21 cellular contexts compared by ENCODE assay signal in the genomic region with DNA sequence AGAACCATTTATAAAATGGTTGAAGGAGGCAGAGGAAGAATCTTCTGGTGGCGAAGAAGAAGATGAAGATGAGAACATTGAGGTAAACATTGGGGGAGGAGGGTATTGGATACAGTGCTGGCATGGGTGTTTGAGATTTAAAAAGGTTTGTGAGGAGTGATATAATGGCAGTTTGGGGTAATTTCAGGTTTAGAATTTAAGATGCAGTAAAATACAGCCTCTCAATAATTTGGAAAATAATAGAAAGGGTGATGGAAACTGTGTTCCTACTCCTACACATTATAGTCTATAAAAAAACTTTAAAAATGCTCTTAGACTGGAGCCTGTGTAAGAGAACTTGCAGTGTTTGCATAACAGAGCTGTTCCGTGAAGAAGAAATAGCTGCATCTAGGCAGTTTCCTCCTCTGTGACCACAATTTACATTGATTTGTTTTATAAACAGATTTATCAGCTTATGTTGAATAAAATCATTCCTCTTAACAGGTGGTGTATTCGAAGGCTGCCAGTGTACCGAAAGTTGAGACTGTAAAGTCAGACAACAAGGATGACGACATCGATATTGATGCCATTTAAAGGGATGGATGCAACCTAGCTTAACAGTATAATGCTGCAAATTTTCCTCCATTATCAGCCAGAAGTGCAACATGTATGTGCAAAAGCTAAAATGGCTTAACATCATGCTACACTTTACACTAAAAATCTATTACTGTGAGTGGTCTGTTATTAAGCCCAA. TPM values are rescaled to one million over a fixed set of nuclear protein-coding genes. Genes with fewer than 3 reads are reported as not detected.
A peak's percentile ranks its signal among the peaks of the same experiment; 100 is the strongest.
DNase-seq lines count a peak whose midpoint lies in the region; ATAC-seq, FAIRE-seq and TF ChIP-seq lines count a peak whose summit lies in the region.
"Had no signal": no experiment of that assay in that cellular context is flagged by ENCODE, and none has a peak within 500 bp of the region (broad histone marks: within the 10 kb centered on the region; RNA-seq: fewer than 3 reads in every experiment).

No MANE protein-coding gene starts in this region.

- H2AK5ac ChIP-seq in H1 (ENCODE audit: low read depth, low read length): no peak overlapping the region

- H2BK20ac ChIP-seq in H1 (ENCODE audit: low read length): no peak overlapping the region

- TF ChIP-seq EP300 in H1 (IDR thresholded peaks at IDR 0.05; ENCODE audit: borderline replicate concordance in 1 of 2, low read depth in 2 of 2, low read length in 2 of 2): no peak

- H3K56ac ChIP-seq in H1 (replicated peaks; ENCODE audit: insufficient read length, low read depth, low read length): no peak overlapping the region

- peaks cover 0 to 18% of the 10 kb centered on the region in 2 experiments; a peak in 3 of 4 replicates for H3K79me2 ChIP-seq in H1 (ENCODE audit: control insufficient read depth in 1 of 2, insufficient read depth in 2 of 2, low read length in 2 of 2)

- H4K20me1 ChIP-seq in H1 (replicated peaks in 1 of 2; ENCODE audit: control insufficient read depth in 1 of 2, insufficient read depth in 2 of 2, low read length in 2 of 2): peaks cover 13 to 23% of the 10 kb centered on the region in 2 experiments

- no peak overlapping the region for H3K4me2 ChIP-seq in H1 (ENCODE audit: insufficient read depth in 1 of 2, low read depth in 2 of 2, low read length in 2 of 2)
- H3K4me2 ChIP-seq: hepatocyte had no signal

- H4K5ac ChIP-seq in H1 (ENCODE audit: insufficient read length, low read depth, low read length): no peak overlapping the region

- no peak overlapping the region for H4K8ac ChIP-seq in H1 (ENCODE audit: extremely low read depth, insufficient read depth, low read length)

- no peaks in the 10 kb centered on the region for H3K9me3 ChIP-seq in T-helper 17 cell (ENCODE audit: control insufficient read depth, low read length, poor library complexity, severe bottlenecking)
- no peaks in the 10 kb centered on the region for H3K9me3 ChIP-seq in H1 (ENCODE audit: insufficient read depth in 2 of 2, low read depth in 1 of 2, low read length in 1 of 2)
- H3K9me3 ChIP-seq: body of pancreas, lower lobe of right lung, stomach had no signal

- H3K14ac ChIP-seq in H1 (ENCODE audit: insufficient read length): no peak overlapping the region

- no peaks in the 10 kb centered on the region for H3K9me3 Mint-ChIP-seq in stimulated activated naive CD8-positive, alpha-beta T cell treated with anti-CD3 and anti-CD28 coated beads, Interleukin-15, Interleukin-2, amounts not matched to agents 100 ng/mL and 50 ng/mL, for 24 hours
- no peaks in the 10 kb centered on the region for H3K9me3 Mint-ChIP-seq in stimulated activated naive CD8-positive, alpha-beta T cell treated with anti-CD3 and anti-CD28 coated beads, Interleukin-15, amount 100 ng/mL, for 72 hours
- H3K9me3 Mint-ChIP-seq in type B pancreatic cell: no peaks in the 10 kb centered on the region
- H3K9me3 Mint-ChIP-seq: T-helper 2 cell treated with Interferon-gamma antibody and Interleukin-4, amounts not matched to agents 5 μg/mL and 100 μg/mL, for 36 hours had no signal

- FAIRE-seq in H1 (lab: Jason Lieb, UNC): no peak
- FAIRE-seq: endothelial cell of umbilical vein had no signal

- POLR2A ChIA-PET in H1 (lab: Charles Lee; ENCODE audit: partially characterized antibody): interaction anchor here (0.7 to 16.0 kb wide), 20 partner anchors 6 to 221 kb away, joined by 3 to 247 read pairs (median 5); a partner anchor contains a TSS

- H3K27me3 Mint-ChIP-seq in stimulated activated naive CD8-positive, alpha-beta T cell treated with anti-CD3 and anti-CD28 coated beads, Interleukin-15, Interleukin-2, amounts not matched to agents 100 ng/mL and 50 ng/mL, for 24 hours: no peaks in the 10 kb centered on the region
- H3K27me3 Mint-ChIP-seq in stimulated activated naive CD8-positive, alpha-beta T cell treated with anti-CD3 and anti-CD28 coated beads, Interleukin-15, amount 100 ng/mL, for 72 hours: no peaks in the 10 kb centered on the region
- no peaks in the 10 kb centered on the region for H3K27me3 Mint-ChIP-seq in T-helper 17 cell
- no peaks in the 10 kb centered on the region for H3K27me3 Mint-ChIP-seq in type B pancreatic cell

- no peak overlapping the region for H2BK5ac ChIP-seq in H1 (ENCODE audit: low read depth, low read length)

- TF ChIP-seq CTCF in H1 (IDR thresholded peaks at IDR 0.05; ENCODE audit: control extremely low read depth in 1 of 3, insufficient read depth in 1 of 3, low read depth in 1 of 3, low read length in 3 of 3): no peak
- no peak for TF ChIP-seq CTCF in type B pancreatic cell (conservative IDR thresholded peaks at IDR 0.05)

- no peak overlapping the region for H4K91ac ChIP-seq in H1 (replicated peaks; ENCODE audit: insufficient read length, low read length)

- no peak for TF ChIP-seq RAD21 in H1 (IDR thresholded peaks at IDR 0.05 in 1 of 2, conservative IDR thresholded peaks at IDR 0.05 in 1 of 2; ENCODE audit: low read depth in 2 of 2, low read length in 2 of 2)

- H3K4me3 ChIP-seq in H1 (ENCODE audit: extremely low read depth in 1 of 4, insufficient read depth in 2 of 4, low read depth in 3 of 4, low read length in 4 of 4): no peak overlapping the region
- H3K4me3 ChIP-seq: body of pancreas, hepatocyte, lower lobe of right lung, stomach had no signal

- ATAC-seq in stimulated activated naive CD8-positive, alpha-beta T cell treated with anti-CD3 and anti-CD28 coated beads, Interleukin-15, amount 100 ng/mL, for 72 hours: no peak
- ATAC-seq in T-helper 17 cell: no peak
- ATAC-seq: body of pancreas, lower lobe of right lung had no signal

- no peak overlapping the region for H2BK120ac ChIP-seq in H1 (replicated peaks; ENCODE audit: low read depth, low read length)

- WGBS in H1 (ENCODE audit: extremely low coverage in 1 of 2, insufficient coverage in 1 of 2, insufficient read length in 1 of 2, insufficient replicate concordance in 2 of 2, low coverage in 1 of 2, low lambda C conversion rate in 2 of 2, missing lambda C conversion rate in 1 of 2), 2 experiments: 95% methylated on average over 6 of the region's 6 CpGs; no CpG with 5 or more reads in 1 of the 2 experiments

- no peak overlapping the region for H2BK12ac ChIP-seq in H1 (ENCODE audit: low read depth, low read length)

- DNase-seq in stimulated activated naive CD8-positive, alpha-beta T cell treated with anti-CD3 and anti-CD28 coated beads, Interleukin-15, amount 100 ng/mL, for 72 hours: no peak
- DNase-seq in T-helper 17 cell (no peak), H1 (ENCODE audit: low read depth in 1 of 2, low spot score in 2 of 2) (no peak), type B pancreatic cell (ENCODE audit: extremely low spot score, unreplicated experiment) (no peak), DMS79 (lab: John Stamatoyannopoulos, UW) (no peak), NOMO-1 treated with DMSO at 0.1 percent for 48 hours (lab: John Stamatoyannopoulos, UW; ENCODE audit: unreplicated experiment) (no peak), head of caudate nucleus (no peak)
- DNase-seq: activated CD4-positive, CD25-positive, alpha-beta regulatory T cell treated with anti-CD3 and anti-CD28 coated beads, Interleukin-2, amount 50 U/mL, for 72 hours; body of pancreas; islet precursor cell; lower lobe of right lung; NCI-H1417; NCI-H2171; NCI-H748 treated with DMSO at 0.1 percent for 48 hours; stimulated activated CD4-positive, alpha-beta T cell treated with anti-CD3 and anti-CD28 coated beads, Interleukin-1b, Interleukin-23, amount 100 ng/mL, for 48 hours; stomach; trophoblast cell had no signal

- H3K27me3 ChIP-seq in H1 (replicated peaks in 1 of 4; ENCODE audit: control insufficient read depth in 3 of 4, extremely low read depth in 1 of 4, insufficient read depth in 3 of 4, low read length in 3 of 4): no peaks in the 10 kb centered on the region
- H3K27me3 ChIP-seq: body of pancreas, hepatocyte, stomach had no signal

- CTCF ChIA-PET in H1 (lab: Charles Lee; ENCODE audit: partially characterized antibody): interaction anchor here (1.0 to 1.5 kb wide), 3 partner anchors 30 to 164 kb away, joined by 4 to 6 read pairs (median 4); no protein-coding TSS in a partner anchor

- peaks cover 0 to 4% (median under 1%) of the 10 kb centered on the region in 4 experiments; a peak in 2 of 7 replicates for H3K4me1 ChIP-seq in H1 (replicated peaks in 1 of 4; ENCODE audit: control insufficient read depth in 3 of 4, insufficient read depth in 4 of 4, low read length in 3 of 4)

- H3K4ac ChIP-seq in H1 (replicated peaks; ENCODE audit: insufficient read length, low read depth, low read length): no peak overlapping the region

- H3K79me1 ChIP-seq in H1 (ENCODE audit: low read depth, low read length): no peaks in the 10 kb centered on the region; the same call in 1 of the 2 replicates

- no peak overlapping the region for H3K9ac ChIP-seq in H1 (replicated peaks in 1 of 4; ENCODE audit: extremely low read depth in 1 of 4, low read depth in 3 of 4, low read length in 3 of 4)

- H3K36me3 Mint-ChIP-seq in stimulated activated naive CD8-positive, alpha-beta T cell treated with anti-CD3 and anti-CD28 coated beads, Interleukin-15, Interleukin-2, amounts not matched to agents 100 ng/mL and 50 ng/mL, for 24 hours (ENCODE audit: low read depth): peaks cover 92% of the 10 kb centered on the region
- peaks cover 17% of the 10 kb centered on the region for H3K36me3 Mint-ChIP-seq in T-helper 17 cell (ENCODE audit: low read depth)
- peaks cover 77% of the 10 kb centered on the region for H3K36me3 Mint-ChIP-seq in type B pancreatic cell

- no peaks in the 10 kb centered on the region for H3K23me2 ChIP-seq in H1 (ENCODE audit: low read depth, low read length)

- no peak overlapping the region for H3K4me3 Mint-ChIP-seq in stimulated activated naive CD8-positive, alpha-beta T cell treated with anti-CD3 and anti-CD28 coated beads, Interleukin-15, Interleukin-2, amounts not matched to agents 100 ng/mL and 50 ng/mL, for 24 hours
- H3K4me3 Mint-ChIP-seq in stimulated activated naive CD8-positive, alpha-beta T cell treated with anti-CD3 and anti-CD28 coated beads, Interleukin-15, amount 100 ng/mL, for 72 hours: no peak overlapping the region
- H3K4me3 Mint-ChIP-seq in T-helper 17 cell (peak overlapping the region; percentile 47), type B pancreatic cell (no peak overlapping the region)
- H3K4me3 Mint-ChIP-seq: T-helper 2 cell treated with Interferon-gamma antibody and Interleukin-4, amounts not matched to agents 5 μg/mL and 100 μg/mL, for 36 hours had no signal

- H3K27ac Mint-ChIP-seq in stimulated activated naive CD8-positive, alpha-beta T cell treated with anti-CD3 and anti-CD28 coated beads, Interleukin-15, Interleukin-2, amounts not matched to agents 100 ng/mL and 50 ng/mL, for 24 hours: peak overlapping the region; percentile 69
- peak overlapping the region in 1 of 2 donors; percentile 54 for H3K27ac Mint-ChIP-seq in stimulated activated naive CD8-positive, alpha-beta T cell treated with anti-CD3 and anti-CD28 coated beads, Interleukin-15, amount 100 ng/mL, for 72 hours
- peak overlapping the region; percentile 94 for H3K27ac Mint-ChIP-seq in T-helper 17 cell
- H3K27ac Mint-ChIP-seq in type B pancreatic cell: peak overlapping the region; percentile 14
- H3K27ac Mint-ChIP-seq: T-helper 2 cell treated with Interferon-gamma antibody and Interleukin-4, amounts not matched to agents 5 μg/mL and 100 μg/mL, for 36 hours had no signal

- H3K36me3 ChIP-seq in H1 (ENCODE audit: control insufficient read depth in 2 of 4, insufficient read depth in 4 of 4, low read length in 3 of 4): peaks cover 55 to 95% (median 82%) of the 10 kb centered on the region in 4 experiments

- peak in 1 of 2 experiments; percentile 19 for TF ChIP-seq POLR2A in H1 (IDR thresholded peaks at IDR 0.05; ENCODE audit: control extremely low read depth in 1 of 2, low read depth in 2 of 2, low read length in 2 of 2)

- intact Hi-C loops in head of caudate nucleus (cut with DNase I): no loop called here

- no peak overlapping the region for H3K18ac ChIP-seq in H1 (ENCODE audit: extremely low read depth, low read length)

- peaks cover 46% of the 10 kb centered on the region for H3K4me1 Mint-ChIP-seq in stimulated activated naive CD8-positive, alpha-beta T cell treated with anti-CD3 and anti-CD28 coated beads, Interleukin-15, Interleukin-2, amounts not matched to agents 100 ng/mL and 50 ng/mL, for 24 hours (ENCODE audit: low read depth)
- H3K4me1 Mint-ChIP-seq in stimulated activated naive CD8-positive, alpha-beta T cell treated with anti-CD3 and anti-CD28 coated beads, Interleukin-15, amount 100 ng/mL, for 72 hours: peaks cover 57% of the 10 kb centered on the region
- H3K4me1 Mint-ChIP-seq in T-helper 17 cell (peaks cover 24% of the 10 kb centered on the region), type B pancreatic cell (ENCODE audit: unreplicated experiment) (peaks cover 13% of the 10 kb centered on the region)

- H2BK15ac ChIP-seq in H1 (ENCODE audit: low read length): no peak overlapping the region

- no peak overlapping the region for H3K27ac ChIP-seq in H1 (ENCODE audit: low read depth, low read length)
- H3K27ac ChIP-seq: body of pancreas, hepatocyte, lower lobe of right lung, stomach had no signal

- no peak overlapping the region for H3K23ac ChIP-seq in H1 (ENCODE audit: insufficient read length)

- no peak overlapping the region for H2AFZ ChIP-seq in H1 (ENCODE audit: low read length)
- H2AFZ ChIP-seq: hepatocyte had no signal

RNA-seq across cellular contexts. Expression of a gene that starts 6.6 kb away (rescaled TPM):
- 100 to 1,000 TPM; 649 to 800 TPM for total RNA-seq in T-helper 17 cell
- 323 and 328 TPM in 2 replicates for total RNA-seq in H1 (2021; fragmentation: NEBNext Ultra II Directional; extraction: Animal tissue kit (Norgen Biotek cat#: 25700))
- 179 and 184 TPM in 2 replicates for polyA plus RNA-seq in H1 (2011; rRNA removed)
- 254 TPM for polyA plus RNA-seq in H1 (2011; cell fraction: cytosol; rRNA removed)
- 169 TPM for polyA plus RNA-seq in H1 (2011; cell fraction: nucleus; rRNA removed)
- polyA plus RNA-seq in H1 (2012, experiment 1 of 2): 243 to 415 TPM (median 345 TPM) in 4 replicates
- polyA plus RNA-seq in H1 (2012, experiment 2 of 2): 24.0 TPM
- polyA plus RNA-seq in H1 (2013, experiment 1 of 2): 314 TPM
- polyA plus RNA-seq in H1 (2013, experiment 2 of 2): 325 TPM
- 277 and 334 TPM in 2 replicates for polyA minus RNA-seq in H1 (2011; rRNA and poly(A)+ RNA removed)
- polyA minus RNA-seq in H1 (2011; cell fraction: cytosol; rRNA and poly(A)+ RNA removed): 213 TPM
- 361 TPM for polyA minus RNA-seq in H1 (2011; cell fraction: nucleus; rRNA and poly(A)+ RNA removed)
- total RNA-seq in type B pancreatic cell (ENCODE audit: low replicate concordance): 327 and 340 TPM in 2 replicates

RNA-seq across cellular contexts. Expression of a gene that starts 44.6 kb away (rescaled TPM):
- total RNA-seq in T-helper 17 cell (100 to 1,000 TPM; 121 to 136 TPM), type B pancreatic cell (ENCODE audit: low replicate concordance) (79.1 and 91.4 TPM in 2 replicates)
- total RNA-seq in H1 (2021; fragmentation: NEBNext Ultra II Directional; extraction: Animal tissue kit (Norgen Biotek cat#: 25700)): 76.6 and 76.9 TPM in 2 replicates
- polyA plus RNA-seq in H1 (2011; rRNA removed): 37.6 and 39.4 TPM in 2 replicates
- 58.3 TPM for polyA plus RNA-seq in H1 (2011; cell fraction: cytosol; rRNA removed)
- 56.3 TPM for polyA plus RNA-seq in H1 (2011; cell fraction: nucleus; rRNA removed)
- polyA plus RNA-seq in H1 (2012, experiment 1 of 2): 59.9 to 69.8 TPM (median 62.5 TPM) in 4 replicates
- polyA plus RNA-seq in H1 (2012, experiment 2 of 2): 9.7 TPM
- polyA plus RNA-seq in H1 (2013, experiment 1 of 2): 42.6 TPM
- polyA plus RNA-seq in H1 (2013, experiment 2 of 2): 40.8 TPM
- 67.6 and 67.8 TPM in 2 replicates for polyA minus RNA-seq in H1 (2011; rRNA and poly(A)+ RNA removed)
- polyA minus RNA-seq in H1 (2011; cell fraction: cytosol; rRNA and poly(A)+ RNA removed): 37.8 TPM
- polyA minus RNA-seq in H1 (2011; cell fraction: nucleus; rRNA and poly(A)+ RNA removed): 75.3 TPM
